ENCODE assay signal across 9 cellular contexts in genomic region chr17:49715717-49716279, GRCh38. TPM values are rescaled to one million over a fixed set of nuclear protein-coding genes. Genes with fewer than 3 reads are reported as not detected.
DNase-seq lines count a peak whose midpoint lies in the region; ATAC-seq and TF ChIP-seq lines count a peak whose summit lies in the region.
"Had no signal": no experiment of that assay in that cellular context is flagged by ENCODE, and none has a peak within 500 bp of the region (broad histone marks: within the 10 kb centered on the region; RNA-seq: fewer than 3 reads in every experiment).

No MANE protein-coding gene starts in this region.

- intact Hi-C loops in heart right ventricle (cut with DNase I), result loop anchor here in 1 of 10 donors (5.0 kb wide), 1 partner anchor 62 kb away; no protein-coding TSS in a partner anchor

- H2AK5ac ChIP-seq in mesendoderm (ENCODE audit: low read length), result no peak overlapping the region

- no peak overlapping the region for H2BK120ac ChIP-seq in mesendoderm (ENCODE audit: low read depth, low read length)

- 43 to 54% methylated on average over 9 of the region's 9 CpGs for WGBS in heart right ventricle, 2 donors
- no CpG with 5 or more reads among the region's 9 CpGs for WGBS in mesendoderm (ENCODE audit: extremely low coverage, insufficient coverage, low lambda C conversion rate)

- H2BK5ac ChIP-seq in mesendoderm (ENCODE audit: low read length), result no peak overlapping the region

- H4K8ac ChIP-seq in mesendoderm (ENCODE audit: low read depth, low read length), result no peak overlapping the region

- H3K27ac ChIP-seq in cardiac muscle cell (peak overlapping the region; percentile 84), heart right ventricle (peak overlapping the region in 3 of 10 donors; percentile 0 to 75 (median 1)), mesendoderm (ENCODE audit: low read depth, low read length) (no peak overlapping the region)

- H4K5ac ChIP-seq in mesendoderm (ENCODE audit: low read length), result no peak overlapping the region

- H3K4me1 ChIP-seq in cardiac muscle cell (ENCODE audit: low read depth) (peaks cover 11% of the 10 kb centered on the region), heart right ventricle (peaks cover 0 to 23% (median 7%) of the 10 kb centered on the region in 9 donors), mesendoderm (ENCODE audit: control insufficient read depth, low read depth, low read length) (no peaks in the 10 kb centered on the region)

- H3K27me3 Mint-ChIP-seq in immature natural killer cell (ENCODE audit: low read depth in 3 of 3) (peaks cover 10 to 22% (median 14%) of the 10 kb centered on the region in 3 donors), type B pancreatic cell (no peaks in the 10 kb centered on the region)

- H3K4ac ChIP-seq in mesendoderm (ENCODE audit: low read depth, low read length), result no peak overlapping the region

- H3K36me3 ChIP-seq in cardiac muscle cell (peaks cover 43% of the 10 kb centered on the region), heart right ventricle (peaks cover 0 to 100% (median 37%) of the 10 kb centered on the region in 9 donors), mesendoderm (ENCODE audit: control insufficient read depth, insufficient read depth, low read length) (no peaks in the 10 kb centered on the region)

- H3K79me2 ChIP-seq in mesendoderm (ENCODE audit: control insufficient read depth, insufficient read depth, low read length), result no peaks in the 10 kb centered on the region

- no peak overlapping the region for H3K18ac ChIP-seq in mesendoderm (ENCODE audit: low read length)

- peak overlapping the region; percentile 54 to 81 (median 64) for H3K4me3 Mint-ChIP-seq in immature natural killer cell
- no peak overlapping the region for H3K4me3 Mint-ChIP-seq in type B pancreatic cell

- H3K4me2 ChIP-seq in mesendoderm (ENCODE audit: low read length), result no peak overlapping the region

- H3K27ac Mint-ChIP-seq in immature natural killer cell (peak overlapping the region; percentile 96 to 100 (median 99)), type B pancreatic cell (peak overlapping the region; percentile 48)

- H2BK15ac ChIP-seq in mesendoderm (replicated peaks; ENCODE audit: low read depth), result no peak overlapping the region

- no peak for ATAC-seq in heart right ventricle
- ATAC-seq: PC-3 had no signal

- no peak overlapping the region for H3K4me3 ChIP-seq in cardiac muscle cell
- H3K4me3 ChIP-seq in heart right ventricle, result no peak overlapping the region
- no peak overlapping the region for H3K4me3 ChIP-seq in mesendoderm (ENCODE audit: low read length)

- no peak overlapping the region for H3K56ac ChIP-seq in mesendoderm (ENCODE audit: low read length)

- no peaks in the 10 kb centered on the region for H3K79me1 ChIP-seq in mesendoderm (ENCODE audit: low read length)

- no peaks in the 10 kb centered on the region for H3K9me3 ChIP-seq in cardiac muscle cell (ENCODE audit: low read depth)
- no peaks in the 10 kb centered on the region for H3K9me3 ChIP-seq in heart right ventricle

- DNase-seq in cardiac muscle cell (ENCODE audit: low read depth in 1 of 2, low spot score in 1 of 2), result no peak
- no peak for DNase-seq in heart right ventricle
- DNase-seq in activated T-cell treated with anti-CD3 and anti-CD28 coated beads, Interleukin-2, amount 50 U/mL, for 48 hours, result peak; percentile 50 to 56
- DNase-seq in immature natural killer cell, result peak; percentile 91 to 92 (median 92)
- DNase-seq in type B pancreatic cell (ENCODE audit: extremely low spot score, unreplicated experiment), result no peak
- DNase-seq in UCSD-AML1 (lab: John Stamatoyannopoulos, UW; ENCODE audit: unreplicated experiment), result no peak
- no peak for DNase-seq in mesendoderm
- no peak for DNase-seq in NCI-H187 (lab: John Stamatoyannopoulos, UW)
- DNase-seq: PC-3 had no signal

- H3K9me3 Mint-ChIP-seq in immature natural killer cell (no peaks in the 10 kb centered on the region), type B pancreatic cell (no peaks in the 10 kb centered on the region)

- H3K23ac ChIP-seq in mesendoderm (ENCODE audit: low read length), result no peak overlapping the region

- peaks cover 65 to 71% of the 10 kb centered on the region in 2 donors for H3K4me1 Mint-ChIP-seq in immature natural killer cell
- H3K4me1 Mint-ChIP-seq in type B pancreatic cell (ENCODE audit: unreplicated experiment), result no peaks in the 10 kb centered on the region

- H3K9ac ChIP-seq in mesendoderm (ENCODE audit: low read length), result no peak overlapping the region

- no peaks in the 10 kb centered on the region for H3K27me3 ChIP-seq in cardiac muscle cell
- no peaks in the 10 kb centered on the region for H3K27me3 ChIP-seq in heart right ventricle
- H3K27me3 ChIP-seq in mesendoderm (ENCODE audit: insufficient read depth, low read length, poor library complexity), result no peaks in the 10 kb centered on the region

- no peak for TF ChIP-seq CTCF in cardiac muscle cell (IDR thresholded peaks at IDR 0.05; ENCODE audit: low read depth, low read length)
- no peak for TF ChIP-seq CTCF in heart right ventricle (IDR thresholded peaks at IDR 0.05)
- no peak for TF ChIP-seq CTCF in type B pancreatic cell (conservative IDR thresholded peaks at IDR 0.05)

- H3K36me3 Mint-ChIP-seq in immature natural killer cell (peaks cover 31 to 47% (median 33%) of the 10 kb centered on the region in 3 donors), type B pancreatic cell (peaks cover 4% of the 10 kb centered on the region)

RNA-seq across cellular contexts. Expression of gene SLC35B1, which starts 8.0 kb away (rescaled TPM):
- 73.3 and 139 TPM in 2 replicates for total RNA-seq in cardiac muscle cell
- 77.0 and 143 TPM in 2 replicates for polyA plus RNA-seq in cardiac muscle cell
- total RNA-seq in heart right ventricle, result 10 to 100 TPM; 60.5 to 92.4 (median 69.1) TPM
- 100 to 1,000 TPM in 1 of 2 donors, 10 to 100 TPM in 1; 68.8 to 146 TPM for polyA plus RNA-seq in heart right ventricle
- polyA plus RNA-seq in immature natural killer cell, result 10 to 100 TPM; 40.5 to 69.0 (median 53.3) TPM
- 65.2 and 71.7 TPM in 2 replicates for total RNA-seq in type B pancreatic cell (ENCODE audit: low replicate concordance)
- polyA plus RNA-seq in mesendoderm (2013, experiment 1 of 2), result 59.4 TPM
- polyA plus RNA-seq in mesendoderm (2013, experiment 2 of 2), result 58.0 TPM

RNA-seq across cellular contexts. Expression of gene SPOP, which starts 37.9 kb away (rescaled TPM):
- 46.0 and 54.4 TPM in 2 replicates for total RNA-seq in cardiac muscle cell
- 92.2 and 111 TPM in 2 replicates for polyA plus RNA-seq in cardiac muscle cell
- 10 to 100 TPM; 39.8 to 79.9 (median 67.7) TPM for total RNA-seq in heart right ventricle
- 10 to 100 TPM; 42.4 to 44.5 TPM for polyA plus RNA-seq in heart right ventricle
- 100 to 1,000 TPM in 2 of 3 donors, 10 to 100 TPM in 1; 64.9 to 180 (median 105) TPM for polyA plus RNA-seq in immature natural killer cell
- total RNA-seq in type B pancreatic cell (ENCODE audit: low replicate concordance), result 50.5 and 67.7 TPM in 2 replicates
- 16.4 TPM for polyA plus RNA-seq in mesendoderm (2013, experiment 1 of 2)
- polyA plus RNA-seq in mesendoderm (2013, experiment 2 of 2), result 17.2 TPM

RNA-seq across cellular contexts. Expression of gene FAM117A, which starts 48.1 kb away (rescaled TPM):
- total RNA-seq in cardiac muscle cell (19.2 and 30.9 TPM in 2 replicates), heart right ventricle (10 to 100 TPM in 6 of 10 donors, 1 to 10 TPM in 4; 4.0 to 14.0 (median 10.5) TPM), type B pancreatic cell (ENCODE audit: low replicate concordance) (8.4 and 13.0 TPM in 2 replicates)
- polyA plus RNA-seq in cardiac muscle cell (21.8 and 25.5 TPM in 2 replicates), heart right ventricle (1 to 10 TPM; 6.1 to 7.6 TPM), immature natural killer cell (10 to 100 TPM; 35.3 to 68.0 (median 35.9) TPM)
- polyA plus RNA-seq in mesendoderm (2013, experiment 1 of 2), result 18.5 TPM
- 19.6 TPM for polyA plus RNA-seq in mesendoderm (2013, experiment 2 of 2)

Comparison
In these comparisons a context has a peak if more than half of its experiments do, and no peak if none do; other contexts are left out.
1. DNase-seq: peak in activated T-cell treated with anti-CD3 and anti-CD28 coated beads, Interleukin-2, amount 50 U/mL, for 48 hours (2 of 2) and immature natural killer cell (3 of 3); none in cardiac muscle cell (0 of 2), heart right ventricle (0 of 2), type B pancreatic cell (single experiment), UCSD-AML1 (single experiment), mesendoderm (single experiment) and NCI-H187 (0 of 2).